1 cellular context compared by ENCODE assay signal in the genomic region with DNA sequence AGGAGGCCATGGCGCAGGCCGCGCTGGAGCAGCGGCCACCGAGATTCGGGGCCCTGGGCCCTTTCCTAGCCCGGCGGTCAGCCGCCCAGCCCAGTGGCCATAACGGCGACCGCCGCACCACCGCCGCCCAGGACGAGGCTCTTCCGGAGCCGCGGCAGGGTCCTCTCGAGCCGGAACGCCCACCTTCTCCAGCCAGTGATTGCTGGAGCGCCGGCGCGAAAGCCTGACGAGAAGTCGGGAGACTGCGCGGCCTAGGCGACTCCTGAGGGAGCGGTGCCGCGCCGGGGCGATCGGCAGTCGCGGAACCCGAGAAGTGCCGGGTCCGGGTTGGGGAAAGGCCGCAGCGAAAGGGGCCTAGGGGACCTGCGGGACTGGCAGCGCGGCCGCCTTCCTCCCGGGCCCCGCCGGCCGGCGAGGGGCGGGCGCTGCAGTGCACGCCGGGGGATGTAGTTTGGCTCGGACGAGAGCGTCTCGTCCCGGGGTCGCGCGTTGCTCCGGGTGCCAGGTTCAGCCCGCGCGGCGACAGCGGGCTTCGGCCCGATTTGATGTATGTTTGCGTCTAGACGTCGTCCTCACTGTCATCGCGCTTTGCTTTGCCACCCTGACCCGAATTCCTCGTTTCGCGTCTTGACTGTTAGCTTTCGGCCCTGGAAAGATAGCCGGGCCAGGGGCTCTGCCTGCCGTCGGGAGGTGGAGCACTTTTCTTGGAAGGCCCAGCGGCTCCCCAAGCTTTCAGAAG.
TF ChIP-seq lines count a peak whose summit lies in the region.

A gene with protein sequence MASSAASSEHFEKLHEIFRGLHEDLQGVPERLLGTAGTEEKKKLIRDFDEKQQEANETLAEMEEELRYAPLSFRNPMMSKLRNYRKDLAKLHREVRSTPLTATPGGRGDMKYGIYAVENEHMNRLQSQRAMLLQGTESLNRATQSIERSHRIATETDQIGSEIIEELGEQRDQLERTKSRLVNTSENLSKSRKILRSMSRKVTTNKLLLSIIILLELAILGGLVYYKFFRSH (minus strand): TSS at position 153 of the 739 bp plus-strand sequence. CDS start 143 bp downstream, at position 10.

TF ChIP-seq in GM12878, 131 proteins besides CTCF, POLR2A, EP300 and RAD21 (continued from another document and continues in another):
- TF ChIP-seq, protein P1, sequence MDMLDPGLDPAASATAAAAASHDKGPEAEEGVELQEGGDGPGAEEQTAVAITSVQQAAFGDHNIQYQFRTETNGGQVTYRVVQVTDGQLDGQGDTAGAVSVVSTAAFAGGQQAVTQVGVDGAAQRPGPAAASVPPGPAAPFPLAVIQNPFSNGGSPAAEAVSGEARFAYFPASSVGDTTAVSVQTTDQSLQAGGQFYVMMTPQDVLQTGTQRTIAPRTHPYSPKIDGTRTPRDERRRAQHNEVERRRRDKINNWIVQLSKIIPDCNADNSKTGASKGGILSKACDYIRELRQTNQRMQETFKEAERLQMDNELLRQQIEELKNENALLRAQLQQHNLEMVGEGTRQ (IDR thresholded peaks at IDR 0.05; ENCODE audit: borderline replicate concordance, low read depth, low read length): no peak
- TF ChIP-seq HDAC6 (IDR thresholded peaks at IDR 0.05; ENCODE audit: unreplicated experiment) (peak; percentile 84), ETV6 (conservative IDR thresholded peaks at IDR 0.05 in 1 of 2, IDR thresholded peaks at IDR 0.05 in 1 of 2; ENCODE audit: borderline replicate concordance in 1 of 2, low read depth in 1 of 2) (no peak), BHLHE40 (IDR thresholded peaks at IDR 0.05; ENCODE audit: borderline replicate concordance in 1 of 2, low read depth in 2 of 2, low read length in 1 of 2) (peak in 1 of 2 experiments; percentile 56; a peak in 1 of 4 replicates), BRCA1 (IDR thresholded peaks at IDR 0.05; ENCODE audit: low read depth, low read length) (no peak), ZBED1 (IDR thresholded peaks at IDR 0.05; ENCODE audit: borderline replicate concordance) (no peak), TCF3 (IDR thresholded peaks at IDR 0.05; ENCODE audit: borderline replicate concordance, insufficient read depth, low read depth, low read length) (no peak), SUPT20H (IDR thresholded peaks at IDR 0.05; ENCODE audit: borderline replicate concordance, control insufficient read depth, low read depth, low read length) (no peak), PAX8 (IDR thresholded peaks at IDR 0.05) (no peak), IKZF1 (conservative IDR thresholded peaks at IDR 0.05) (peak; percentile 100), DPF2 (IDR thresholded peaks at IDR 0.05) (peak; percentile 73), TAF1 (IDR thresholded peaks at IDR 0.05; ENCODE audit: borderline replicate concordance, low read depth, low read length) (peak; percentile 54; the same call in 1 of the 2 replicates), MEF2B (IDR thresholded peaks at IDR 0.05; ENCODE audit: partially characterized antibody, poor library complexity, severe bottlenecking) (peak; percentile 42), NBN (IDR thresholded peaks at IDR 0.05) (no peak), CHD1 (IDR thresholded peaks at IDR 0.05; ENCODE audit: low read depth, low read length) (no peak), POLR2AphosphoS5 (IDR thresholded peaks at IDR 0.05; ENCODE audit: low read length) (peak; percentile 86), CEBPB (IDR thresholded peaks at IDR 0.05; ENCODE audit: borderline replicate concordance in 1 of 2, low read depth in 2 of 2, low read length in 2 of 2) (no peak), YBX1 (IDR thresholded peaks at IDR 0.05) (no peak), NR2C1 (IDR thresholded peaks at IDR 0.05) (peak; percentile 76), RBBP5 (conservative IDR thresholded peaks at IDR 0.05) (no peak), CHD2 (IDR thresholded peaks at IDR 0.05; ENCODE audit: borderline replicate concordance, low read depth, low read length) (peak; percentile 71), ZNF384 (IDR thresholded peaks at IDR 0.05; ENCODE audit: borderline replicate concordance, low read depth, low read length) (no peak), SMARCA5 (IDR thresholded peaks at IDR 0.05) (no peak), CBX3 (IDR thresholded peaks at IDR 0.05; ENCODE audit: borderline replicate concordance, low read depth) (no peak), NFXL1 (IDR thresholded peaks at IDR 0.05; ENCODE audit: borderline replicate concordance) (no peak), ZNF274 (IDR thresholded peaks at IDR 0.05; ENCODE audit: insufficient read depth, insufficient read length) (no peak)
- TF ChIP-seq, protein P2, sequence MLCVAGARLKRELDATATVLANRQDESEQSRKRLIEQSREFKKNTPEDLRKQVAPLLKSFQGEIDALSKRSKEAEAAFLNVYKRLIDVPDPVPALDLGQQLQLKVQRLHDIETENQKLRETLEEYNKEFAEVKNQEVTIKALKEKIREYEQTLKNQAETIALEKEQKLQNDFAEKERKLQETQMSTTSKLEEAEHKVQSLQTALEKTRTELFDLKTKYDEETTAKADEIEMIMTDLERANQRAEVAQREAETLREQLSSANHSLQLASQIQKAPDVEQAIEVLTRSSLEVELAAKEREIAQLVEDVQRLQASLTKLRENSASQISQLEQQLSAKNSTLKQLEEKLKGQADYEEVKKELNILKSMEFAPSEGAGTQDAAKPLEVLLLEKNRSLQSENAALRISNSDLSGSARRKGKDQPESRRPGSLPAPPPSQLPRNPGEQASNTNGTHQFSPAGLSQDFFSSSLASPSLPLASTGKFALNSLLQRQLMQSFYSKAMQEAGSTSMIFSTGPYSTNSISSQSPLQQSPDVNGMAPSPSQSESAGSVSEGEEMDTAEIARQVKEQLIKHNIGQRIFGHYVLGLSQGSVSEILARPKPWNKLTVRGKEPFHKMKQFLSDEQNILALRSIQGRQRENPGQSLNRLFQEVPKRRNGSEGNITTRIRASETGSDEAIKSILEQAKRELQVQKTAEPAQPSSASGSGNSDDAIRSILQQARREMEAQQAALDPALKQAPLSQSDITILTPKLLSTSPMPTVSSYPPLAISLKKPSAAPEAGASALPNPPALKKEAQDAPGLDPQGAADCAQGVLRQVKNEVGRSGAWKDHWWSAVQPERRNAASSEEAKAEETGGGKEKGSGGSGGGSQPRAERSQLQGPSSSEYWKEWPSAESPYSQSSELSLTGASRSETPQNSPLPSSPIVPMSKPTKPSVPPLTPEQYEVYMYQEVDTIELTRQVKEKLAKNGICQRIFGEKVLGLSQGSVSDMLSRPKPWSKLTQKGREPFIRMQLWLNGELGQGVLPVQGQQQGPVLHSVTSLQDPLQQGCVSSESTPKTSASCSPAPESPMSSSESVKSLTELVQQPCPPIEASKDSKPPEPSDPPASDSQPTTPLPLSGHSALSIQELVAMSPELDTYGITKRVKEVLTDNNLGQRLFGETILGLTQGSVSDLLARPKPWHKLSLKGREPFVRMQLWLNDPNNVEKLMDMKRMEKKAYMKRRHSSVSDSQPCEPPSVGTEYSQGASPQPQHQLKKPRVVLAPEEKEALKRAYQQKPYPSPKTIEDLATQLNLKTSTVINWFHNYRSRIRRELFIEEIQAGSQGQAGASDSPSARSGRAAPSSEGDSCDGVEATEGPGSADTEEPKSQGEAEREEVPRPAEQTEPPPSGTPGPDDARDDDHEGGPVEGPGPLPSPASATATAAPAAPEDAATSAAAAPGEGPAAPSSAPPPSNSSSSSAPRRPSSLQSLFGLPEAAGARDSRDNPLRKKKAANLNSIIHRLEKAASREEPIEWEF (IDR thresholded peaks at IDR 0.05; ENCODE audit: insufficient replicate concordance, low read depth, low read length): no peak
- TF ChIP-seq, protein P3, sequence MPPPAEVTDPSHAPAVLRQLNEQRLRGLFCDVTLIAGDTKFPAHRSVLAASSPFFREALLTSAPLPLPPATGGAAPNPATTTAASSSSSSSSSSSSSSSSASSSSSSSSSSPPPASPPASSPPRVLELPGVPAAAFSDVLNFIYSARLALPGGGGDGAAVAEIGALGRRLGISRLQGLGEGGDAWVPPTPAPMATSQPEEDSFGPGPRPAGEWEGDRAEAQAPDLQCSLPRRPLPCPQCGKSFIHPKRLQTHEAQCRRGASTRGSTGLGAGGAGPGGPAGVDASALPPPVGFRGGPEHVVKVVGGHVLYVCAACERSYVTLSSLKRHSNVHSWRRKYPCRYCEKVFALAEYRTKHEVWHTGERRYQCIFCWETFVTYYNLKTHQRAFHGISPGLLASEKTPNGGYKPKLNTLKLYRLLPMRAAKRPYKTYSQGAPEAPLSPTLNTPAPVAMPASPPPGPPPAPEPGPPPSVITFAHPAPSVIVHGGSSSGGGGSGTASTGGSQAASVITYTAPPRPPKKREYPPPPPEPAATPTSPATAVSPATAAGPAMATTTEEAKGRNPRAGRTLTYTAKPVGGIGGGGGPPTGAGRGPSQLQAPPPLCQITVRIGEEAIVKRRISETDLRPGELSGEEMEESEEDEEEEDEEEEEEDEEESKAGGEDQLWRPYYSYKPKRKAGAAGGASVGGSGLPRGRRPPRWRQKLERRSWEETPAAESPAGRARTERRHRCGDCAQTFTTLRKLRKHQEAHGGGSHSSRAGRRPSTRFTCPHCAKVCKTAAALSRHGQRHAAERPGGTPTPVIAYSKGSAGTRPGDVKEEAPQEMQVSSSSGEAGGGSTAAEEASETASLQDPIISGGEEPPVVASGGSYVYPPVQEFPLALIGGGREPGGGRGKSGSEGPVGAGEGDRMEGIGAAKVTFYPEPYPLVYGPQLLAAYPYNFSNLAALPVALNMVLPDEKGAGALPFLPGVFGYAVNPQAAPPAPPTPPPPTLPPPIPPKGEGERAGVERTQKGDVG (CRISPR knock-in tag; IDR thresholded peaks at IDR 0.05): no peak
- TF ChIP-seq, protein P4, sequence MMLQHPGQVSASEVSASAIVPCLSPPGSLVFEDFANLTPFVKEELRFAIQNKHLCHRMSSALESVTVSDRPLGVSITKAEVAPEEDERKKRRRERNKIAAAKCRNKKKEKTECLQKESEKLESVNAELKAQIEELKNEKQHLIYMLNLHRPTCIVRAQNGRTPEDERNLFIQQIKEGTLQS (IDR thresholded peaks at IDR 0.05; ENCODE audit: borderline replicate concordance, extremely low read depth, low read depth, low read length): no peak
- TF ChIP-seq, protein P5, sequence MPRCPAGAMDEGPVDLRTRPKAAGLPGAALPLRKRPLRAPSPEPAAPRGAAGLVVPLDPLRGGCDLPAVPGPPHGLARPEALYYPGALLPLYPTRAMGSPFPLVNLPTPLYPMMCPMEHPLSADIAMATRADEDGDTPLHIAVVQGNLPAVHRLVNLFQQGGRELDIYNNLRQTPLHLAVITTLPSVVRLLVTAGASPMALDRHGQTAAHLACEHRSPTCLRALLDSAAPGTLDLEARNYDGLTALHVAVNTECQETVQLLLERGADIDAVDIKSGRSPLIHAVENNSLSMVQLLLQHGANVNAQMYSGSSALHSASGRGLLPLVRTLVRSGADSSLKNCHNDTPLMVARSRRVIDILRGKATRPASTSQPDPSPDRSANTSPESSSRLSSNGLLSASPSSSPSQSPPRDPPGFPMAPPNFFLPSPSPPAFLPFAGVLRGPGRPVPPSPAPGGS (IDR thresholded peaks at IDR 0.05; ENCODE audit: borderline replicate concordance, insufficient read depth, low read depth, low read length, poor library complexity, severe bottlenecking): peak; percentile 69
- TF ChIP-seq, protein P6, sequence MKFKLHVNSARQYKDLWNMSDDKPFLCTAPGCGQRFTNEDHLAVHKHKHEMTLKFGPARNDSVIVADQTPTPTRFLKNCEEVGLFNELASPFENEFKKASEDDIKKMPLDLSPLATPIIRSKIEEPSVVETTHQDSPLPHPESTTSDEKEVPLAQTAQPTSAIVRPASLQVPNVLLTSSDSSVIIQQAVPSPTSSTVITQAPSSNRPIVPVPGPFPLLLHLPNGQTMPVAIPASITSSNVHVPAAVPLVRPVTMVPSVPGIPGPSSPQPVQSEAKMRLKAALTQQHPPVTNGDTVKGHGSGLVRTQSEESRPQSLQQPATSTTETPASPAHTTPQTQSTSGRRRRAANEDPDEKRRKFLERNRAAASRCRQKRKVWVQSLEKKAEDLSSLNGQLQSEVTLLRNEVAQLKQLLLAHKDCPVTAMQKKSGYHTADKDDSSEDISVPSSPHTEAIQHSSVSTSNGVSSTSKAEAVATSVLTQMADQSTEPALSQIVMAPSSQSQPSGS (IDR thresholded peaks at IDR 0.05; ENCODE audit: low read length): no peak
- TF ChIP-seq, protein P7, sequence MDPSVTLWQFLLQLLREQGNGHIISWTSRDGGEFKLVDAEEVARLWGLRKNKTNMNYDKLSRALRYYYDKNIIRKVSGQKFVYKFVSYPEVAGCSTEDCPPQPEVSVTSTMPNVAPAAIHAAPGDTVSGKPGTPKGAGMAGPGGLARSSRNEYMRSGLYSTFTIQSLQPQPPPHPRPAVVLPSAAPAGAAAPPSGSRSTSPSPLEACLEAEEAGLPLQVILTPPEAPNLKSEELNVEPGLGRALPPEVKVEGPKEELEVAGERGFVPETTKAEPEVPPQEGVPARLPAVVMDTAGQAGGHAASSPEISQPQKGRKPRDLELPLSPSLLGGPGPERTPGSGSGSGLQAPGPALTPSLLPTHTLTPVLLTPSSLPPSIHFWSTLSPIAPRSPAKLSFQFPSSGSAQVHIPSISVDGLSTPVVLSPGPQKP (IDR thresholded peaks at IDR 0.05; ENCODE audit: low read depth, low read length): peak; percentile 59; the same call in 1 of the 2 replicates
- TF ChIP-seq, protein P8, sequence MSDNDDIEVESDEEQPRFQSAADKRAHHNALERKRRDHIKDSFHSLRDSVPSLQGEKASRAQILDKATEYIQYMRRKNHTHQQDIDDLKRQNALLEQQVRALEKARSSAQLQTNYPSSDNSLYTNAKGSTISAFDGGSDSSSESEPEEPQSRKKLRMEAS (IDR thresholded peaks at IDR 0.05; ENCODE audit: low read depth, low read length): peak; percentile 83
- TF ChIP-seq, protein P9, sequence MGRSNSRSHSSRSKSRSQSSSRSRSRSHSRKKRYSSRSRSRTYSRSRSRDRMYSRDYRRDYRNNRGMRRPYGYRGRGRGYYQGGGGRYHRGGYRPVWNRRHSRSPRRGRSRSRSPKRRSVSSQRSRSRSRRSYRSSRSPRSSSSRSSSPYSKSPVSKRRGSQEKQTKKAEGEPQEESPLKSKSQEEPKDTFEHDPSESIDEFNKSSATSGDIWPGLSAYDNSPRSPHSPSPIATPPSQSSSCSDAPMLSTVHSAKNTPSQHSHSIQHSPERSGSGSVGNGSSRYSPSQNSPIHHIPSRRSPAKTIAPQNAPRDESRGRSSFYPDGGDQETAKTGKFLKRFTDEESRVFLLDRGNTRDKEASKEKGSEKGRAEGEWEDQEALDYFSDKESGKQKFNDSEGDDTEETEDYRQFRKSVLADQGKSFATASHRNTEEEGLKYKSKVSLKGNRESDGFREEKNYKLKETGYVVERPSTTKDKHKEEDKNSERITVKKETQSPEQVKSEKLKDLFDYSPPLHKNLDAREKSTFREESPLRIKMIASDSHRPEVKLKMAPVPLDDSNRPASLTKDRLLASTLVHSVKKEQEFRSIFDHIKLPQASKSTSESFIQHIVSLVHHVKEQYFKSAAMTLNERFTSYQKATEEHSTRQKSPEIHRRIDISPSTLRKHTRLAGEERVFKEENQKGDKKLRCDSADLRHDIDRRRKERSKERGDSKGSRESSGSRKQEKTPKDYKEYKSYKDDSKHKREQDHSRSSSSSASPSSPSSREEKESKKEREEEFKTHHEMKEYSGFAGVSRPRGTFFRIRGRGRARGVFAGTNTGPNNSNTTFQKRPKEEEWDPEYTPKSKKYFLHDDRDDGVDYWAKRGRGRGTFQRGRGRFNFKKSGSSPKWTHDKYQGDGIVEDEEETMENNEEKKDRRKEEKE (IDR thresholded peaks at IDR 0.05): no peak
